In the genomic region with DNA sequence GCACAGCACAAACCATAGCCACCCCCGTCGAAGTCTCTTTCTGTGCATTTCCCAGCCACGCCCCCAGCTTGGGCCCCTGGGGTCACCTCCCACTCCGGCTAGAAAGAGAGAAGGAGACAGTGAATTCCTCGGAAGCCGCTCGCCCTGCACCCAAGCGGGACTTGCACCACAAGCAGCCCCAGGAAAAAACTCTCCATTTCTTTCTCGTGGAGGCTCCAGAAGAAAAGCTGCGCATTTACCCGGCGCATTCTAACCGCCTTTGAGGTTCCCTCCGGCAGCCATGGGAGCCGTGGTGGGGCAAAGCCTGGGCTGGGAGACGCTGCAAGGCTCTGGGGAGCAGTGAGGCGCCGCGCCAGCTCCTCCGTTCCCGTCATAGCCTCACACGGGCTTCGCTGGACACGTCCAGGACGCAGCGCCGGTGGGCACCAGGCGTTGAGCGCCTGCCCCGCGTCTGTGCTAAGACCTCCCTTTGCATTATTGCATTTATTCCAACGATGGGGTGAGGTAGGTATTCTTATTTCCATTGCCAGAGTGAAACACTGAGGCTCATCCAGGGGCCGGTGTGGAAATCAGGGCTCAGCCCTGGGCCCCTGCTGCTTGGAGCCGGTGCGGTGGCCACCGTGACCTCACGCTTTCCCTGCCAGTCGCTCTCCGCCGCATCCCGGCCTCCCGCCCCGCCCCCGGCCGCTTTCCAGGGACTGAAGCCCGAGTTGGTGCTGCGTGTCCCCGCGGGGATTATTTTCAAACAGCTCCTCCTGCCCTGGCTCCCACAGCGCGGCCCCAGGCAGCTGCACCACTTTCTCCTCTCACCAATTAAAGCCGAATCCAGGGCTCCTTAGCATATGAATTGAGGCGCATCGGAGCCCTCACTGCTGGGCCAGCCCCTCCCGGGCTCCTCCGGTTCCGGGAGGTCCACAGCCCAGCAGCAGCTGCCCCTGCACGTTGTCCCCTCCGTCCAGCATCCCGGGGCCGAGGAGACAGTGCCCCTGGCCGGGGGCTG, we compare ENCODE assay signal across 9 cellular contexts.
DNase-seq lines count a peak whose midpoint lies in the region; TF ChIP-seq lines count a peak whose summit lies in the region.
"Had no signal": no experiment of that assay in that cellular context is flagged by ENCODE, and none has a peak within 500 bp of the region (broad histone marks: within the 10 kb centered on the region; RNA-seq: fewer than 3 reads in every experiment).

No MANE protein-coding gene starts in this region.

- 8% methylated on average over 55 of the region's 62 CpGs for WGBS in prostate gland

- H3K36me3 Mint-ChIP-seq in CD4-positive, alpha-beta memory T cell, result no peaks in the 10 kb centered on the region

- DNase-seq in ascending aorta (ENCODE audit: low spot score in 2 of 2) (no peak), prostate gland (ENCODE audit: low spot score) (peak; percentile 25), inferior parietal cortex (ENCODE audit: extremely low spot score) (no peak), GM20000 (ENCODE audit: low spot score) (no peak), NCI-H146 treated with DMSO at 0.1 percent for 48 hours (lab: John Stamatoyannopoulos, UW; ENCODE audit: unreplicated experiment) (no peak)
- no peak for DNase-seq in CD4-positive, alpha-beta memory T cell

- no peak overlapping the region for H3K27ac Mint-ChIP-seq in CD4-positive, alpha-beta memory T cell

- H3K9me3 Mint-ChIP-seq in CD4-positive, alpha-beta memory T cell, result peaks cover 0 to 4% (median 0%) of the 10 kb centered on the region in 8 donors

- CTCF ChIA-PET in CD4-positive, alpha-beta memory T cell (lab: Charles Lee; ENCODE audit: partially characterized antibody), result no interaction called here

- H3K4me3 ChIP-seq in HUES48 (ENCODE audit: low read depth, low read length) (peak overlapping the region; percentile 65), ascending aorta (peak overlapping the region; percentile 39 to 58), iPS-11a (ENCODE audit: low read depth, low read length) (peak overlapping the region; percentile 37), prostate gland (peak overlapping the region; percentile 5 to 25)
- H3K4me3 ChIP-seq in CD4-positive, alpha-beta memory T cell (ENCODE audit: low read length in 2 of 2), result no peak overlapping the region

- no peak for TF ChIP-seq POLR2A in prostate gland (IDR thresholded peaks at IDR 0.05)

- no peak overlapping the region for H3K4me3 Mint-ChIP-seq in CD4-positive, alpha-beta memory T cell

- H3K27me3 Mint-ChIP-seq in CD4-positive, alpha-beta memory T cell, result peaks cover 40 to 59% of the 10 kb centered on the region in 2 donors

- H3K27me3 ChIP-seq in HUES48 (ENCODE audit: control insufficient read depth, insufficient read depth, low read length) (peaks cover 40% of the 10 kb centered on the region), ascending aorta (no peaks in the 10 kb centered on the region), prostate gland (replicated peaks; ENCODE audit: insufficient read depth) (no peaks in the 10 kb centered on the region)
- H3K27me3 ChIP-seq in CD4-positive, alpha-beta memory T cell (ENCODE audit: insufficient read depth, low read length), result peaks cover 16% of the 10 kb centered on the region

- TF ChIP-seq CTCF in ascending aorta (IDR thresholded peaks at IDR 0.05), result no peak
- no peak for TF ChIP-seq CTCF in prostate gland (IDR thresholded peaks at IDR 0.05)
- no peak for TF ChIP-seq CTCF in GM20000 (IDR thresholded peaks at IDR 0.05; ENCODE audit: extremely low read depth, missing control alignments)

- H3K9me3 ChIP-seq in HUES48 (ENCODE audit: control insufficient read depth, insufficient read depth, low read length) (no peaks in the 10 kb centered on the region), ascending aorta (no peaks in the 10 kb centered on the region), prostate gland (no peaks in the 10 kb centered on the region)
- H3K9me3 ChIP-seq in CD4-positive, alpha-beta memory T cell (ENCODE audit: control insufficient read depth in 1 of 2, low read length in 2 of 2), result no peaks in the 10 kb centered on the region

- peaks cover 0 to 11% (median 0%) of the 10 kb centered on the region in 4 donors for H3K4me1 Mint-ChIP-seq in CD4-positive, alpha-beta memory T cell

- H3K36me3 ChIP-seq in HUES48 (ENCODE audit: control insufficient read depth, insufficient read depth, low read length), result no peaks in the 10 kb centered on the region
- H3K36me3 ChIP-seq in ascending aorta, result no peaks in the 10 kb centered on the region
- no peaks in the 10 kb centered on the region for H3K36me3 ChIP-seq in prostate gland
- H3K36me3 ChIP-seq in CD4-positive, alpha-beta memory T cell (ENCODE audit: insufficient read depth, low read length), result no peaks in the 10 kb centered on the region

- H3K4me1 ChIP-seq in HUES48 (ENCODE audit: control insufficient read depth, insufficient read depth, low read length), result peaks cover 26% of the 10 kb centered on the region
- H3K4me1 ChIP-seq in ascending aorta, result peaks cover 0 to 3% of the 10 kb centered on the region in 2 donors
- no peaks in the 10 kb centered on the region for H3K4me1 ChIP-seq in prostate gland (replicated peaks)
- no peaks in the 10 kb centered on the region for H3K4me1 ChIP-seq in CD4-positive, alpha-beta memory T cell (ENCODE audit: insufficient read depth, low read length)

- POLR2A ChIA-PET in CD4-positive, alpha-beta memory T cell (lab: Charles Lee; ENCODE audit: partially characterized antibody), result no interaction called here

- H3K9ac ChIP-seq in HUES48 (ENCODE audit: low read depth, low read length), result no peak overlapping the region

- H3K27ac ChIP-seq in HUES48 (ENCODE audit: low read depth, low read length) (peak overlapping the region; percentile 42), ascending aorta (no peak overlapping the region), prostate gland (no peak overlapping the region)
- no peak overlapping the region for H3K27ac ChIP-seq in CD4-positive, alpha-beta memory T cell (ENCODE audit: low read depth, low read length)
- H3K27ac ChIP-seq: skin epidermis had no signal

- intact Hi-C loops in ascending aorta (cut with DNase I) (no loop called here), prostate gland (cut with DNase I) (no loop called here)
- intact Hi-C loops in CD4-positive, alpha-beta memory T cell (cut with micrococcal nuclease), result no loop called here

Comparison
In these comparisons a context has a peak if more than half of its experiments do, and no peak if none do; other contexts are left out.
1. H3K4me3 ChIP-seq: peak in HUES48 (single experiment), ascending aorta (2 of 2), iPS-11a (single experiment) and prostate gland (2 of 2); none in CD4-positive, alpha-beta memory T cell (0 of 2).